ENCODE assay signal across 37 cellular contexts in genomic region chrX:100710816-100711215, GRCh38. TPM values are rescaled to one million over a fixed set of nuclear protein-coding genes. Genes with fewer than 3 reads are reported as not detected.
"Had no signal": no experiment of that assay in that cellular context is flagged by ENCODE, and none has a peak within 500 bp of the region (broad histone marks: within the 10 kb centered on the region; RNA-seq: fewer than 3 reads in every experiment).

No MANE protein-coding gene starts in this region.

- ATAC-seq: activated CD8-positive, alpha-beta memory T cell treated with anti-CD3 and anti-CD28 coated beads, Interleukin-2, amount 10 ng/mL, durations not matched to agents 7 days and 5 days; activated naive CD8-positive, alpha-beta T cell treated with anti-CD3 and anti-CD28 coated beads, Interleukin-2, amount 50 U/mL, for 24 hours; Right ventricle myocardium inferior had no signal

- H3K4me3 ChIP-seq: MG63, PC-9 had no signal

- H3K27me3 ChIP-seq: brain microvascular endothelial cell, MG63 had no signal

- H3K27ac ChIP-seq: brain microvascular endothelial cell, PC-9, RWPE1, VCaP had no signal

- DNase-seq: activated B cell treated with CpG ODN at 0.5 μM for 24 hours; activated CD4-positive, alpha-beta memory T cell treated with anti-CD3 and anti-CD28 coated beads, Interleukin-2, amount 10 ng/mL, durations not matched to agents 7 days and 5 days; activated CD4-positive, alpha-beta T cell treated with anti-CD3 and anti-CD28 coated beads for 4 hours; activated CD4-positive, alpha-beta T cell treated with anti-CD3 and anti-CD28 coated beads, Interleukin-2, amount 50 U/mL, for 1 hour; activated CD4-positive, CD25-positive, alpha-beta regulatory T cell treated with anti-CD3 and anti-CD28 coated beads, Interleukin-2, amount 50 U/mL, for 72 hours; activated CD8-positive, alpha-beta memory T cell treated with anti-CD3 and anti-CD28 coated beads for 24 hours; activated CD8-positive, alpha-beta memory T cell treated with anti-CD3 and anti-CD28 coated beads, Interleukin-2, amount 10 ng/mL, durations not matched to agents 7 days and 5 days; activated CD8-positive, alpha-beta memory T cell treated with anti-CD3 and anti-CD28 coated beads, Interleukin-2, amount 50 U/mL, for 48 hours; activated effector memory CD4-positive, alpha-beta T cell treated with Interleukin-2 at 50 U/mL for 16 hours; activated naive CD4-positive, alpha-beta T cell treated with anti-CD3 and anti-CD28 coated beads, Interleukin-2, amount 10 ng/mL, durations not matched to agents 7 days and 5 days; activated naive CD8-positive, alpha-beta T cell treated with anti-CD3 and anti-CD28 coated beads, Interleukin-2, amount 50 U/mL, for 24 hours; activated T-cell treated with anti-CD3 and anti-CD28 coated beads, Interleukin-2, amount 50 U/mL, for 48 hours; anterior cingulate cortex; brain microvascular endothelial cell; Kasumi-1; KG1; MG63; NCI-H1048; NCI-H1105 treated with DMSO at 0.1 percent for 48 hours; NCI-H1436; NCI-H1694; NCI-H1930; NCI-H2081 treated with DMSO at 0.1 percent for 48 hours; NCI-H2171 treated with DMSO at 0.1 percent for 48 hours; NCI-H345; NCI-H524 treated with DMSO at 0.1 percent for 48 hours; NCI-H748 treated with DMSO at 0.1 percent for 48 hours; NK-92 treated with Interleukin-12 subunit alpha and Interleukin-12 subunit beta, amount 100 ng/mL, for 24 hours; PC-9; SW 1271; T-helper 1 cell; T-helper 2 cell; T-helper 9 cell had no signal

- H3K9me3 ChIP-seq: MG63 had no signal

- H3K36me3 ChIP-seq: brain microvascular endothelial cell, MG63 had no signal

RNA-seq across cellular contexts. Expression of gene SYTL4, which starts 21.1 kb away (rescaled TPM):
- total RNA-seq: activated CD4-positive, alpha-beta memory T cell treated with anti-CD3 and anti-CD28 coated beads, Interleukin-2, amount 10 ng/mL, durations not matched to agents 7 days and 5 days; activated CD8-positive, alpha-beta memory T cell treated with anti-CD3 and anti-CD28 coated beads, Interleukin-2, amount 10 ng/mL, durations not matched to agents 7 days and 5 days; OCI-LY7 had no signal
